ENCODE assay signal across 2 cellular contexts in the genomic region with DNA sequence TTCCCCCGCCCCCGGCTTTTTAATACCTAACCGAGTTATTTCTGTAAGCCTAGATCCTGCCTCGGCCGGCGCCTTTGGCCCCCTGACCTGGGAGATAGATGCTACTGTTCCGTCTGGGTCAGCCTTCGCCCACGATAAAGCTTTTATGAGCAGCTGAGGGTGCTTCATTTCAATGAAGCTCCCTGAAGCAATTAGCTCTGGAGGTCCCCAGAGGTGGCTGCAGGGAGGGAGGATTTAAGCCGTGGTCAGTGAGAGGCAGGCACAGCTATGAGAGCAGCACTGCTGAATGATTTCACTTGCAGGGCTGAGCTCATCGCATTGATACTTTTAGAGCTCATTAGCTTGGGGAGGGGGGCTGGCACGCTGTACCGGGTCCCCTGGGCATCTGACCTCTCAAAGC.
TF ChIP-seq lines count a peak whose summit lies in the region.

No MANE protein-coding gene starts in this region.

TF ChIP-seq in GM23338, 12 proteins besides CTCF, POLR2A, EP300 and RAD21 (continued from another document):
- TF ChIP-seq NANOG (IDR thresholded peaks at IDR 0.05; ENCODE audit: borderline replicate concordance) (no peak), ZNF462 (CRISPR knock-in tag; IDR thresholded peaks at IDR 0.05) (no peak), POLR2AphosphoS5 (IDR thresholded peaks at IDR 0.05; ENCODE audit: low read depth) (no peak)
- TF ChIP-seq, protein P1, sequence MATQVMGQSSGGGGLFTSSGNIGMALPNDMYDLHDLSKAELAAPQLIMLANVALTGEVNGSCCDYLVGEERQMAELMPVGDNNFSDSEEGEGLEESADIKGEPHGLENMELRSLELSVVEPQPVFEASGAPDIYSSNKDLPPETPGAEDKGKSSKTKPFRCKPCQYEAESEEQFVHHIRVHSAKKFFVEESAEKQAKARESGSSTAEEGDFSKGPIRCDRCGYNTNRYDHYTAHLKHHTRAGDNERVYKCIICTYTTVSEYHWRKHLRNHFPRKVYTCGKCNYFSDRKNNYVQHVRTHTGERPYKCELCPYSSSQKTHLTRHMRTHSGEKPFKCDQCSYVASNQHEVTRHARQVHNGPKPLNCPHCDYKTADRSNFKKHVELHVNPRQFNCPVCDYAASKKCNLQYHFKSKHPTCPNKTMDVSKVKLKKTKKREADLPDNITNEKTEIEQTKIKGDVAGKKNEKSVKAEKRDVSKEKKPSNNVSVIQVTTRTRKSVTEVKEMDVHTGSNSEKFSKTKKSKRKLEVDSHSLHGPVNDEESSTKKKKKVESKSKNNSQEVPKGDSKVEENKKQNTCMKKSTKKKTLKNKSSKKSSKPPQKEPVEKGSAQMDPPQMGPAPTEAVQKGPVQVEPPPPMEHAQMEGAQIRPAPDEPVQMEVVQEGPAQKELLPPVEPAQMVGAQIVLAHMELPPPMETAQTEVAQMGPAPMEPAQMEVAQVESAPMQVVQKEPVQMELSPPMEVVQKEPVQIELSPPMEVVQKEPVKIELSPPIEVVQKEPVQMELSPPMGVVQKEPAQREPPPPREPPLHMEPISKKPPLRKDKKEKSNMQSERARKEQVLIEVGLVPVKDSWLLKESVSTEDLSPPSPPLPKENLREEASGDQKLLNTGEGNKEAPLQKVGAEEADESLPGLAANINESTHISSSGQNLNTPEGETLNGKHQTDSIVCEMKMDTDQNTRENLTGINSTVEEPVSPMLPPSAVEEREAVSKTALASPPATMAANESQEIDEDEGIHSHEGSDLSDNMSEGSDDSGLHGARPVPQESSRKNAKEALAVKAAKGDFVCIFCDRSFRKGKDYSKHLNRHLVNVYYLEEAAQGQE (IDR thresholded peaks at IDR 0.05; ENCODE audit: unreplicated experiment) = no peak
- TF ChIP-seq, protein P2, sequence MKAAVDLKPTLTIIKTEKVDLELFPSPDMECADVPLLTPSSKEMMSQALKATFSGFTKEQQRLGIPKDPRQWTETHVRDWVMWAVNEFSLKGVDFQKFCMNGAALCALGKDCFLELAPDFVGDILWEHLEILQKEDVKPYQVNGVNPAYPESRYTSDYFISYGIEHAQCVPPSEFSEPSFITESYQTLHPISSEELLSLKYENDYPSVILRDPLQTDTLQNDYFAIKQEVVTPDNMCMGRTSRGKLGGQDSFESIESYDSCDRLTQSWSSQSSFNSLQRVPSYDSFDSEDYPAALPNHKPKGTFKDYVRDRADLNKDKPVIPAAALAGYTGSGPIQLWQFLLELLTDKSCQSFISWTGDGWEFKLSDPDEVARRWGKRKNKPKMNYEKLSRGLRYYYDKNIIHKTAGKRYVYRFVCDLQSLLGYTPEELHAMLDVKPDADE (IDR thresholded peaks at IDR 0.05) = no peak
TF ChIP-seq in GM23338: peak in this region for 0.

TF ChIP-seq in HepG2, 621 proteins besides CTCF, POLR2A, EP300 and RAD21 (continued from another document):
- TF ChIP-seq TFAP4 (IDR thresholded peaks at IDR 0.05; ENCODE audit: borderline replicate concordance, low read depth) = no peak
- TF ChIP-seq SRSF9 (IDR thresholded peaks at IDR 0.05; ENCODE audit: borderline replicate concordance, insufficient read depth, low read depth, low read length, poor library complexity, severe bottlenecking) = no peak
- no peak for TF ChIP-seq MIER3 (CRISPR knock-in tag; IDR thresholded peaks at IDR 0.05; ENCODE audit: borderline replicate concordance)
- TF ChIP-seq, protein P3, sequence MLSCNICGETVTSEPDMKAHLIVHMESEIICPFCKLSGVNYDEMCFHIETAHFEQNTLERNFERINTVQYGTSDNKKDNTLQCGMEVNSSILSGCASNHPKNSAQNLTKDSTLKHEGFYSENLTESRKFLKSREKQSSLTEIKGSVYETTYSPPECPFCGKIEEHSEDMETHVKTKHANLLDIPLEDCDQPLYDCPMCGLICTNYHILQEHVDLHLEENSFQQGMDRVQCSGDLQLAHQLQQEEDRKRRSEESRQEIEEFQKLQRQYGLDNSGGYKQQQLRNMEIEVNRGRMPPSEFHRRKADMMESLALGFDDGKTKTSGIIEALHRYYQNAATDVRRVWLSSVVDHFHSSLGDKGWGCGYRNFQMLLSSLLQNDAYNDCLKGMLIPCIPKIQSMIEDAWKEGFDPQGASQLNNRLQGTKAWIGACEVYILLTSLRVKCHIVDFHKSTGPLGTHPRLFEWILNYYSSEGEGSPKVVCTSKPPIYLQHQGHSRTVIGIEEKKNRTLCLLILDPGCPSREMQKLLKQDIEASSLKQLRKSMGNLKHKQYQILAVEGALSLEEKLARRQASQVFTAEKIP (CRISPR knock-in tag; IDR thresholded peaks at IDR 0.05; ENCODE audit: borderline replicate concordance) = no peak
- no peak for TF ChIP-seq RFXAP (CRISPR knock-in tag; IDR thresholded peaks at IDR 0.05; ENCODE audit: borderline replicate concordance)
